In genomic region chr4:25172964-25173917, GRCh38 we compare ENCODE assay signal across 8 cellular contexts. TPM values are rescaled to one million over a fixed set of nuclear protein-coding genes. Genes with fewer than 3 reads are reported as not detected.
DNase-seq lines count a peak whose midpoint lies in the region; ATAC-seq and TF ChIP-seq lines count a peak whose summit lies in the region.

No MANE protein-coding gene starts in this region.

- H3K9ac ChIP-seq in rectal smooth muscle tissue (ENCODE audit: low read length) (no peak overlapping the region), MM.1S (ENCODE audit: low read length) (no peak overlapping the region)

- H3K36me3 ChIP-seq in rectal smooth muscle tissue (ENCODE audit: control insufficient read depth, insufficient read depth, low read length) (no peaks in the 10 kb centered on the region), MM.1S (replicated peaks; ENCODE audit: insufficient read depth, low read length) (no peaks in the 10 kb centered on the region)

- no peak overlapping the region for H2AFZ ChIP-seq in MM.1S (ENCODE audit: low read length)

- no peaks in the 10 kb centered on the region for H3K9me2 ChIP-seq in MM.1S (replicated peaks; ENCODE audit: insufficient read depth, low read length)

- H3K4me3 Mint-ChIP-seq in HFFc6 = peak overlapping the region; percentile 74

- H3K79me2 ChIP-seq in MM.1S (ENCODE audit: low read length) = no peaks in the 10 kb centered on the region

- H3K27ac Mint-ChIP-seq in HFFc6 = peak overlapping the region; percentile 86

- H3K4me1 ChIP-seq in rectal smooth muscle tissue (ENCODE audit: control insufficient read depth, insufficient read depth, low read length) (peaks cover 2% of the 10 kb centered on the region), MM.1S (ENCODE audit: low read length) (no peaks in the 10 kb centered on the region)

- H3K36me3 Mint-ChIP-seq in HFFc6 (ENCODE audit: low read depth) = peaks cover 54% of the 10 kb centered on the region

- no peaks in the 10 kb centered on the region for H3K9me3 Mint-ChIP-seq in HFFc6

- TF ChIP-seq CTCF in HFFc6 (IDR thresholded peaks at IDR 0.05) (peak; percentile 35), fibroblast of mammary gland (conservative IDR thresholded peaks at IDR 0.05; ENCODE audit: control insufficient read depth, insufficient read depth, low read depth, low read length) (peak; percentile 24), MM.1S (IDR thresholded peaks at IDR 0.05; ENCODE audit: low read length) (no peak)

- ATAC-seq in activated CD4-positive, CD25-positive, alpha-beta regulatory T cell treated with anti-CD3 and anti-CD28 coated beads, Interleukin-2, amount 50 U/mL, for 24 hours = no peak

- H3K27me3 Mint-ChIP-seq in HFFc6 (ENCODE audit: insufficient read depth) = no peaks in the 10 kb centered on the region; the same call in 1 of the 2 replicates

- H3F3A ChIP-seq in MM.1S (ENCODE audit: insufficient read depth, low read length) = no peaks in the 10 kb centered on the region

- no peak overlapping the region for H3K4me3 ChIP-seq in fibroblast of mammary gland (ENCODE audit: control insufficient read depth, low read depth, low read length)
- H3K4me3 ChIP-seq in rectal smooth muscle tissue (ENCODE audit: low read length) = no peak overlapping the region
- H3K4me3 ChIP-seq in MM.1S (ENCODE audit: low read length) = no peak overlapping the region

- no peaks in the 10 kb centered on the region for H3K9me3 ChIP-seq in MM.1S (replicated peaks; ENCODE audit: insufficient read depth, low read length)

- no peaks in the 10 kb centered on the region for H4K20me1 ChIP-seq in MM.1S (ENCODE audit: insufficient read depth, low read length)

- peaks cover 82% of the 10 kb centered on the region for H3K4me1 Mint-ChIP-seq in HFFc6 (ENCODE audit: low read depth)

- H3K27ac ChIP-seq in rectal smooth muscle tissue (ENCODE audit: low read depth, low read length) (peak overlapping the region; percentile 58), MM.1S (ENCODE audit: low read length) (no peak overlapping the region)

- peak; percentile 89 for DNase-seq in Daoy (ENCODE audit: low read depth)
- DNase-seq in HFFc6 = peak; percentile 100
- DNase-seq in RKO (ENCODE audit: low spot score) = peak; percentile 98
- DNase-seq in fibroblast of mammary gland (ENCODE audit: low read depth) = peak; percentile 100
- DNase-seq in mesenteric fat pad (ENCODE audit: low spot score) = no peak
- DNase-seq in MM.1S = no peak

- H3K4me2 ChIP-seq in MM.1S (ENCODE audit: low read depth, low read length) = no peak overlapping the region

- H3K27me3 ChIP-seq in rectal smooth muscle tissue (ENCODE audit: control insufficient read depth, insufficient read depth, low read length) (no peaks in the 10 kb centered on the region), MM.1S (replicated peaks; ENCODE audit: insufficient read depth, low read length) (no peaks in the 10 kb centered on the region)

RNA-seq across cellular contexts. Expression of gene SEPSECS, which starts 13.0 kb away (rescaled TPM):
- 7.4 and 7.5 TPM in 2 replicates for total RNA-seq in Daoy (2014; rRNA removed; shearing (Covaris generic))
- total RNA-seq in HFFc6 (2021; fragmentation: NEBNext Ultra II Directional; extraction: Animal tissue kit (Norgen Biotek cat#: 25700)) = 1 to 10 TPM; 4.5 to 6.2 (median 5.4) TPM
- total RNA-seq in mesenteric fat pad = 6.7 TPM

Comparison
In these comparisons a context has a peak if more than half of its experiments do, and no peak if none do; other contexts are left out.
1. DNase-seq: peak in Daoy (single experiment), HFFc6 (single experiment), RKO (single experiment) and fibroblast of mammary gland (single experiment); none in mesenteric fat pad (single experiment) and MM.1S (single experiment).